ENCODE assay signal across 1 cellular context in genomic region chr1:200693327-200693726, GRCh38.
TF ChIP-seq lines count a peak whose summit lies in the region.

No MANE protein-coding gene starts in this region.

TF ChIP-seq in GM23338, 12 proteins besides CTCF, POLR2A, EP300 and RAD21:
- no peak for TF ChIP-seq ZNF462 (CRISPR knock-in tag; IDR thresholded peaks at IDR 0.05)
- TF ChIP-seq CREB1 (CRISPR knock-in tag; IDR thresholded peaks at IDR 0.05; ENCODE audit: low read depth), result no peak
- TF ChIP-seq POLR2AphosphoS5 (IDR thresholded peaks at IDR 0.05; ENCODE audit: low read depth), result no peak
- no peak for TF ChIP-seq EZH2 (IDR thresholded peaks at IDR 0.05; ENCODE audit: low read depth, unreplicated experiment)
- TF ChIP-seq, protein P1, sequence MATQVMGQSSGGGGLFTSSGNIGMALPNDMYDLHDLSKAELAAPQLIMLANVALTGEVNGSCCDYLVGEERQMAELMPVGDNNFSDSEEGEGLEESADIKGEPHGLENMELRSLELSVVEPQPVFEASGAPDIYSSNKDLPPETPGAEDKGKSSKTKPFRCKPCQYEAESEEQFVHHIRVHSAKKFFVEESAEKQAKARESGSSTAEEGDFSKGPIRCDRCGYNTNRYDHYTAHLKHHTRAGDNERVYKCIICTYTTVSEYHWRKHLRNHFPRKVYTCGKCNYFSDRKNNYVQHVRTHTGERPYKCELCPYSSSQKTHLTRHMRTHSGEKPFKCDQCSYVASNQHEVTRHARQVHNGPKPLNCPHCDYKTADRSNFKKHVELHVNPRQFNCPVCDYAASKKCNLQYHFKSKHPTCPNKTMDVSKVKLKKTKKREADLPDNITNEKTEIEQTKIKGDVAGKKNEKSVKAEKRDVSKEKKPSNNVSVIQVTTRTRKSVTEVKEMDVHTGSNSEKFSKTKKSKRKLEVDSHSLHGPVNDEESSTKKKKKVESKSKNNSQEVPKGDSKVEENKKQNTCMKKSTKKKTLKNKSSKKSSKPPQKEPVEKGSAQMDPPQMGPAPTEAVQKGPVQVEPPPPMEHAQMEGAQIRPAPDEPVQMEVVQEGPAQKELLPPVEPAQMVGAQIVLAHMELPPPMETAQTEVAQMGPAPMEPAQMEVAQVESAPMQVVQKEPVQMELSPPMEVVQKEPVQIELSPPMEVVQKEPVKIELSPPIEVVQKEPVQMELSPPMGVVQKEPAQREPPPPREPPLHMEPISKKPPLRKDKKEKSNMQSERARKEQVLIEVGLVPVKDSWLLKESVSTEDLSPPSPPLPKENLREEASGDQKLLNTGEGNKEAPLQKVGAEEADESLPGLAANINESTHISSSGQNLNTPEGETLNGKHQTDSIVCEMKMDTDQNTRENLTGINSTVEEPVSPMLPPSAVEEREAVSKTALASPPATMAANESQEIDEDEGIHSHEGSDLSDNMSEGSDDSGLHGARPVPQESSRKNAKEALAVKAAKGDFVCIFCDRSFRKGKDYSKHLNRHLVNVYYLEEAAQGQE (IDR thresholded peaks at IDR 0.05; ENCODE audit: unreplicated experiment), result no peak
- TF ChIP-seq ZNF114 (CRISPR knock-in tag; IDR thresholded peaks at IDR 0.05), result no peak
- TF ChIP-seq ZNF331 (CRISPR knock-in tag; IDR thresholded peaks at IDR 0.05; ENCODE audit: low read depth), result no peak
- TF ChIP-seq, protein P2, sequence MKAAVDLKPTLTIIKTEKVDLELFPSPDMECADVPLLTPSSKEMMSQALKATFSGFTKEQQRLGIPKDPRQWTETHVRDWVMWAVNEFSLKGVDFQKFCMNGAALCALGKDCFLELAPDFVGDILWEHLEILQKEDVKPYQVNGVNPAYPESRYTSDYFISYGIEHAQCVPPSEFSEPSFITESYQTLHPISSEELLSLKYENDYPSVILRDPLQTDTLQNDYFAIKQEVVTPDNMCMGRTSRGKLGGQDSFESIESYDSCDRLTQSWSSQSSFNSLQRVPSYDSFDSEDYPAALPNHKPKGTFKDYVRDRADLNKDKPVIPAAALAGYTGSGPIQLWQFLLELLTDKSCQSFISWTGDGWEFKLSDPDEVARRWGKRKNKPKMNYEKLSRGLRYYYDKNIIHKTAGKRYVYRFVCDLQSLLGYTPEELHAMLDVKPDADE (IDR thresholded peaks at IDR 0.05), result no peak
- no peak for TF ChIP-seq NANOG (IDR thresholded peaks at IDR 0.05; ENCODE audit: borderline replicate concordance)
- no peak for TF ChIP-seq STAT1 (IDR thresholded peaks at IDR 0.05; ENCODE audit: unreplicated experiment)
- no peak for TF ChIP-seq JUNB (IDR thresholded peaks at IDR 0.05; ENCODE audit: unreplicated experiment)
